8 cellular contexts compared by ENCODE assay signal in genomic region chr15:48963524-48964113, GRCh38. TPM values are rescaled to one million over a fixed set of nuclear protein-coding genes. Genes with fewer than 3 reads are reported as not detected.
DNase-seq lines count a peak whose midpoint lies in the region; ATAC-seq lines count a peak whose summit lies in the region.

Gene SHC4 (minus strand): TSS chr15:48963919. CDS start chr15:48963015, 904 bp downstream.

- H3K36me3 ChIP-seq in effector memory CD4-positive, alpha-beta T cell (ENCODE audit: control insufficient read depth, insufficient read depth, low read length): no peaks in the 10 kb centered on the region

- H3K27ac ChIP-seq in effector memory CD4-positive, alpha-beta T cell (ENCODE audit: insufficient read depth, low read length, poor library complexity, severe bottlenecking): no peak within 1 kb of the TSS

- ATAC-seq in left lobe of liver: peak; percentile 78

- peaks cover 10% of the 10 kb centered on the region for H3K4me1 ChIP-seq in effector memory CD4-positive, alpha-beta T cell (ENCODE audit: control insufficient read depth, insufficient read depth, low read length, poor library complexity, severe bottlenecking)

- peak within 1 kb of the TSS; percentile 59 for H3K4me3 ChIP-seq in effector memory CD4-positive, alpha-beta T cell (ENCODE audit: insufficient read depth, low read depth, low read length, poor library complexity, severe bottlenecking)

- H3K27me3 ChIP-seq in effector memory CD4-positive, alpha-beta T cell (replicated peaks; ENCODE audit: control insufficient read depth, insufficient read depth, low read length, poor library complexity, severe bottlenecking): peaks cover 19% of the 10 kb centered on the region

- peak; percentile 17 for DNase-seq in stimulated activated CD4-positive, alpha-beta T cell treated with anti-CD3 and anti-CD28 coated beads, Interleukin-4, amount 100 ng/mL, for 24 hours
- DNase-seq in stimulated activated CD4-positive, alpha-beta T cell treated with anti-CD3 and anti-CD28 coated beads, Interleukin-1b, Interleukin-23, amount 100 ng/mL, for 48 hours: no peak
- DNase-seq in HuH-7.5 (ENCODE audit: low spot score): peak; percentile 35
- DNase-seq in SK-N-DZ (ENCODE audit: low spot score): peak; percentile 57
- no peak for DNase-seq in effector memory CD4-positive, alpha-beta T cell
- DNase-seq in left lobe of liver (ENCODE audit: low spot score): peak; percentile 58
- DNase-seq in stimulated activated CD8-positive, alpha-beta memory T cell treated with anti-CD3 and anti-CD28 coated beads, Interleukin-4, amount 100 ng/mL, for 48 hours: peak; percentile 40
- no peak for DNase-seq in central memory CD4-positive, alpha-beta T cell

- H3K9me3 ChIP-seq in effector memory CD4-positive, alpha-beta T cell (ENCODE audit: control insufficient read depth, low read length): no peaks in the 10 kb centered on the region

RNA-seq across cellular contexts. Expression of gene SHC4, which starts in this region (rescaled TPM):
- 0.80 and 0.81 TPM in 2 replicates for polyA plus RNA-seq in SK-N-DZ (2014; cell fraction: cytosol; rRNA removed)
- polyA plus RNA-seq in SK-N-DZ (2014; cell fraction: nucleus; rRNA removed): 0.99 and 1.8 TPM in 2 replicates
- 0.15 TPM for total RNA-seq in left lobe of liver

Comparison
In these comparisons a context has a peak if more than half of its experiments do, and no peak if none do; other contexts are left out.
1. DNase-seq: peak in stimulated activated CD4-positive, alpha-beta T cell treated with anti-CD3 and anti-CD28 coated beads, Interleukin-4, amount 100 ng/mL, for 24 hours (single experiment), HuH-7.5 (single experiment), SK-N-DZ (single experiment) and stimulated activated CD8-positive, alpha-beta memory T cell treated with anti-CD3 and anti-CD28 coated beads, Interleukin-4, amount 100 ng/mL, for 48 hours (single experiment); none in stimulated activated CD4-positive, alpha-beta T cell treated with anti-CD3 and anti-CD28 coated beads, Interleukin-1b, Interleukin-23, amount 100 ng/mL, for 48 hours (single experiment), effector memory CD4-positive, alpha-beta T cell (0 of 3) and central memory CD4-positive, alpha-beta T cell (single experiment).
2. Peak in DNase-seq and ATAC-seq in left lobe of liver; RNA of the gene not detected or under 1 TPM.